ENCODE assay signal across 1 cellular context in the genomic region with DNA sequence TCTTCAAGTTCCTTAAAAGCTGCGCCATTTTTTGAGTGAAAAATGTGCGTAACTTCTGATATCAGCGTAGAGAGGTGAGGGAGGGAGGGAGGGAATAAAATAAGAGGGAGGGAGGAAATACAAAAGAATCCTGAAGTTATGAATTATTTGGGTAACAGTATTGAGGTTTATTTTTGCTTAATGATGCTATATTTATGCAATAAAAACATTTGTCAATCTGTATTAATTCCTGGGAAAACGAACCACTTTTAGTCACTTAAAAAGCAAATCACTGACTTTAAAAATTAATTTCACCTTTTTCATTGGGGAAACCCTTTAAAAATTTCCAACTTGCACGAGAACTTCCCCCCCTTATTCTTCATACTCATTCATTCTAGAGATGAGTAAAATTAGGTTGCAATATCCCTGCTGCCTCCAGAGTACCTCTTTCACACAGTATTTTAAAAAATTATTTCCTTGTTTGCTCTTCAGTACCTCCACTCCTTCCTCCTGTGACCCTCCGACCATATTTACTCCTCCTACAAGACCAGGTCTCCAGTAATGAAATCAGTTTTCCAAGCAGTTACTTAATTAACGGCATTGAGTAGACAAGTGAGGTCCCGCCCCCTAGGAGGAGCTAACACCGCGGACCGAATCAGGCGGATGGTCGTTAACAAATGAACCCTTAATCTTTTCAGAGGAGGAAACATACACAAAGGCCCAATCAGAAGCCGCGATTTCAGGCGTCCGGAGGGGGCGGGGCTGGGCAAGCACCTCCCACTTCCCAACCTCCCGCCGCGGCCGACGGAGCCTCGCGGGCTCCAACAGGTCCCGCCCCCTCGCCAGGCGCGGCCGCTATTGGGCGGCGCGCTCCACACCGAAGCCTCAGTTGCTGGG.
TF ChIP-seq lines count a peak whose summit lies in the region.

No MANE protein-coding gene starts in this region.

TF ChIP-seq in HepG2, 621 proteins besides CTCF, POLR2A, EP300 and RAD21 (continued from another document):
- TF ChIP-seq, protein P1, sequence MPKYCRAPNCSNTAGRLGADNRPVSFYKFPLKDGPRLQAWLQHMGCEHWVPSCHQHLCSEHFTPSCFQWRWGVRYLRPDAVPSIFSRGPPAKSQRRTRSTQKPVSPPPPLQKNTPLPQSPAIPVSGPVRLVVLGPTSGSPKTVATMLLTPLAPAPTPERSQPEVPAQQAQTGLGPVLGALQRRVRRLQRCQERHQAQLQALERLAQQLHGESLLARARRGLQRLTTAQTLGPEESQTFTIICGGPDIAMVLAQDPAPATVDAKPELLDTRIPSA (CRISPR knock-in tag; IDR thresholded peaks at IDR 0.05; ENCODE audit: borderline replicate concordance) = no peak
- TF ChIP-seq, protein P2, sequence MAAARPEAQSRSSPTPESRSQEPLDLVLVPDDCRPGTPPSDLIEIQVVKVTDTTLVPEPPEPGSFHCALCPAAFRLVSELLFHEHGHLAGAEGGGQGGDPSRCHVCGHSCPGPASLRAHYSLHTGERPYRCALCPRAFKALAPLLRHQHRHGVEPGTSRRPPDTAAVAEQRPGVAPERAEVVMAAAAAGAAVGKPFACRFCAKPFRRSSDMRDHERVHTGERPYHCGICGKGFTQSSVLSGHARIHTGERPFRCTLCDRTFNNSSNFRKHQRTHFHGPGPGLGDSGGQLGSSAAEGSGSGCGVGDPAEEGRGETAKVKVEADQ (CRISPR knock-in tag; IDR thresholded peaks at IDR 0.05; ENCODE audit: borderline replicate concordance) = no peak
- peak; percentile 67 for TF ChIP-seq CEBPG (CRISPR knock-in tag; IDR thresholded peaks at IDR 0.05)
